Comparison of ENCODE assay signal across 8 cellular contexts in the genomic region with DNA sequence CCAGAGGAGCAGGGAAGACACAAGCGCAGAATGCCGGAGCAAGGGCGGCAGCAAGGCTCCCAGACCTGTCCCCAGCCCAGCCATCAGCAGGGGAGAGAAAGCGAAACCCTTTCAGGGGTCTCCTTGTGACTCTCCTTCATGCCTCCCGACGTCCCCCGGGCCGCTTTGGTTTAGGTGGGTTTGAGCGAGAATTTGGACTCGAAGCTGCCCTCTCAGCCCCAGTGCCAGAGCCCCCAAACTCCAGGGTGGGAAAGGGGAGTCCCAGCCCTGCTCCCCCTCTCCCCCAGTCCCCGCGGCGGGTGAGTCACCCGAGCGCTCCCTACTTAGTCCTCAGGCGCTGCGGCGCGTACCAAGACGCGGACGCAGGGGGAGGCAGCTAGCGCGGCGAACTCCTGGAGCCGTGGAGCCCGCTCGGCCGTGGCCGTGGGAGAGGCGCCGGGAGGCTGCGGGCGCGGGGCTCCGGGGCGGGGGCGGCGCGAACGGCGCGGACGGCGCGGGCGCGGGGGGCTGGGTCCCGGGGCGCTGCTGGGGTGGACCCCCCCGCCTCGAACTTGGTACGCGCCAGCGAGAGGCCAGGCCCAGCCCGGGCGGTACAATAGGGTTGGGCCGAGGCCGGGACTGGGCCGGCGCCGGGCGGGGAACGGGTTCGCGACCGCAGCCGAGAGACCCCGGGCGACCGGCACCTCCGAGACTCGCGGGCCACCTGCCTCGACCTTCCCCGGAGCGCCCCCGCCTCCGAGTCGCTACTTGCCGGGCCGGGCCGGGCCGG. TPM values are rescaled to one million over a fixed set of nuclear protein-coding genes. Genes with fewer than 3 reads are reported as not detected.
A peak's percentile ranks its signal among the peaks of the same experiment; 100 is the strongest.
DNase-seq lines count a peak whose midpoint lies in the region; ATAC-seq and TF ChIP-seq lines count a peak whose summit lies in the region.

Gene MAP7D1, plus strand, starts transcription at position 601 of the 769 bp plus-strand sequence. CDS start 258 bp downstream, outside the sequence.

- H3K4me3 ChIP-seq in gastroesophageal sphincter: peak within 1 kb of the TSS; percentile 84 to 100

- 0% methylated on average over 1 to 6 of the region's 84 CpGs for WGBS in gastroesophageal sphincter (ENCODE audit: low coverage in 1 of 2), 2 donors

- no peaks in the 10 kb centered on the region for H3K27me3 ChIP-seq in gastroesophageal sphincter

- TF ChIP-seq EP300 in gastroesophageal sphincter (IDR thresholded peaks at IDR 0.05): no peak

- no peaks in the 10 kb centered on the region for H3K9me3 ChIP-seq in gastroesophageal sphincter

- ATAC-seq in GM21528 (IDR thresholded peaks at IDR 0.05; ENCODE audit: low FRiP score, unreplicated experiment) (peak; percentile 44), gastroesophageal sphincter (peak; percentile 92)

- peak in 1 of 4 experiments; percentile 2 for TF ChIP-seq CTCF in gastroesophageal sphincter (IDR thresholded peaks at IDR 0.05)

- TF ChIP-seq POLR2A in gastroesophageal sphincter (IDR thresholded peaks at IDR 0.05): peak; percentile 78 to 80

- peaks cover 2 to 83% (median 55%) of the 10 kb centered on the region in 3 donors for H3K4me1 ChIP-seq in gastroesophageal sphincter

- no peaks in the 10 kb centered on the region for H3K36me3 ChIP-seq in gastroesophageal sphincter

- peak; percentile 42 for DNase-seq in DMS 273 treated with DMSO at 0.1 percent for 48 hours (lab: John Stamatoyannopoulos, UW)
- peak; percentile 74 for DNase-seq in KG1 (lab: John Stamatoyannopoulos, UW)
- peak; percentile 62 for DNase-seq in SK-N-DZ (ENCODE audit: low spot score)
- DNase-seq in activated naive CD4-positive, alpha-beta T cell (lab: John Stamatoyannopoulos, UW): peak; percentile 57 to 88 (median 78)
- DNase-seq in nucleus accumbens (lab: John Stamatoyannopoulos, UW): peak in 55 of 56 donors; percentile 57 to 97 (median 89)
- DNase-seq in superior temporal gyrus (ENCODE audit: extremely low spot score): peak; percentile 88

- peak within 1 kb of the TSS; percentile 96 to 100 (median 100) for H3K27ac ChIP-seq in gastroesophageal sphincter

RNA-seq across cellular contexts. Expression of gene MAP7D1, which starts in this region (rescaled TPM):
- polyA plus RNA-seq in SK-N-DZ (2014; cell fraction: cytosol; rRNA removed): 68.3 and 73.9 TPM in 2 replicates
- polyA plus RNA-seq in SK-N-DZ (2014; cell fraction: nucleus; rRNA removed): 67.3 and 84.8 TPM in 2 replicates
- total RNA-seq in gastroesophageal sphincter: 100 to 1,000 TPM; 147 to 243 (median 172) TPM

Comparison
In these comparisons a context has a peak if more than half of its experiments do, and no peak if none do; other contexts are left out.
1. Peak in every context shown above with its lines: DNase-seq, ATAC-seq, H3K4me3 ChIP-seq and H3K27ac ChIP-seq.